Comparison of ENCODE assay signal across 23 cellular contexts in genomic region chr5:141902416-141902815, GRCh38. TPM values are rescaled to one million over a fixed set of nuclear protein-coding genes. Genes with fewer than 3 reads are reported as not detected.
DNase-seq lines count a peak whose midpoint lies in the region; ATAC-seq and TF ChIP-seq lines count a peak whose summit lies in the region.
"Had no signal": no experiment of that assay in that cellular context is flagged by ENCODE, and none has a peak within 500 bp of the region (broad histone marks: within the 10 kb centered on the region; RNA-seq: fewer than 3 reads in every experiment).

No MANE protein-coding gene starts in this region.

- H4K20me1 ChIP-seq in BLaER1 treated with 17β-estradiol and CSF1 and Interleukin-3, amounts not matched to agents 10 nM and 100 nM = no peaks in the 10 kb centered on the region

- no peak overlapping the region; a peak in 1 of 22 replicates for H3K9ac ChIP-seq in BLaER1 treated with 17β-estradiol and CSF1 and Interleukin-3, amounts not matched to agents 10 nM and 100 nM

- H3K9me3 ChIP-seq in BLaER1 treated with 17β-estradiol and CSF1 and Interleukin-3, amounts not matched to agents 10 nM and 100 nM (replicated peaks in 1 of 11) = peaks cover 5 to 15% (median 12%) of the 10 kb centered on the region in 11 experiments; a peak in 16 of 22 replicates
- H3K9me3 ChIP-seq in aorta (ENCODE audit: control insufficient read depth, low read length) = no peaks in the 10 kb centered on the region
- H3K9me3 ChIP-seq: HAP-1 had no signal

- 49 to 53% methylated on average over 3 of the region's 3 CpGs for WGBS in aorta, 2 donors

- H3K27ac ChIP-seq in BLaER1 treated with 17β-estradiol and CSF1 and Interleukin-3, amounts not matched to agents 10 nM and 100 nM = peak overlapping the region in 5 of 11 experiments; percentile 40 to 75 (median 62); a peak in 7 of 22 replicates
- no peak overlapping the region for H3K27ac ChIP-seq in aorta (ENCODE audit: low read depth in 1 of 2, low read length in 2 of 2)
- H3K27ac ChIP-seq: A549, SJSA1 had no signal

- no peaks in the 10 kb centered on the region for H3K36me3 ChIP-seq in BLaER1 treated with 17β-estradiol and CSF1 and Interleukin-3, amounts not matched to agents 10 nM and 100 nM
- no peaks in the 10 kb centered on the region for H3K36me3 ChIP-seq in aorta (ENCODE audit: control insufficient read depth in 1 of 2, insufficient read depth in 2 of 2, low read length in 1 of 2)
- H3K36me3 ChIP-seq: HAP-1, SJSA1 had no signal

- no peak overlapping the region for H3K4me3 ChIP-seq in BLaER1 treated with 17β-estradiol and CSF1 and Interleukin-3, amounts not matched to agents 10 nM and 100 nM
- H3K4me3 ChIP-seq in aorta (ENCODE audit: low read length in 2 of 2) = no peak overlapping the region
- H3K4me3 ChIP-seq: A549, HAP-1, SJSA1 had no signal

- DNase-seq in NCI-H146 treated with DMSO at 0.1 percent for 48 hours (lab: John Stamatoyannopoulos, UW; ENCODE audit: unreplicated experiment) (peak; percentile 40), H4 (ENCODE audit: low spot score) (no peak), HuH-7.5 (ENCODE audit: low spot score) (no peak), aorta (no peak)
- DNase-seq: Caco-2; CD4-positive, CD25-positive, alpha-beta regulatory T cell; DMS 273 treated with DMSO at 0.1 percent for 48 hours; DMS79 treated with DMSO at 0.1 percent for 48 hours; NCI-H1092 treated with DMSO at 0.1 percent for 48 hours; NCI-H1694 treated with DMSO at 0.1 percent for 48 hours; NCI-H2081 treated with DMSO at 0.1 percent for 48 hours; NCI-H2171 treated with DMSO at 0.1 percent for 48 hours; NCI-H446 treated with DMSO at 0.1 percent for 48 hours; NCI-H526 treated with DMSO at 0.1 percent for 48 hours; T-helper 17 cell had no signal

- intact Hi-C loops in aorta (cut with DNase I) = no loop called here

- peak overlapping the region in 6 of 11 experiments; percentile 37 to 68 (median 50); a peak in 10 of 22 replicates for H3K4me2 ChIP-seq in BLaER1 treated with 17β-estradiol and CSF1 and Interleukin-3, amounts not matched to agents 10 nM and 100 nM
- H3K4me2 ChIP-seq: A549 had no signal

- no peaks in the 10 kb centered on the region for H3K9me3 Mint-ChIP-seq in nephron

- peaks cover 3% of the 10 kb centered on the region for H3K27me3 Mint-ChIP-seq in nephron (ENCODE audit: low read depth)

- peaks cover 28% of the 10 kb centered on the region for H3K4me1 Mint-ChIP-seq in nephron
- H3K4me1 Mint-ChIP-seq: B cell had no signal

- ATAC-seq in SK-N-SH treated with all-trans-retinoic acid at 6 μM for 48 hours (no peak; the same call in 2 of the 3 replicates), aorta (ENCODE audit: low FRiP score) (no peak)
- ATAC-seq: T-helper 17 cell had no signal

- H3K4me1 ChIP-seq in BLaER1 treated with 17β-estradiol and CSF1 and Interleukin-3, amounts not matched to agents 10 nM and 100 nM = peaks cover 0 to 56% (median 12%) of the 10 kb centered on the region in 10 experiments; a peak in 12 of 20 replicates
- no peaks in the 10 kb centered on the region for H3K4me1 ChIP-seq in aorta (ENCODE audit: control insufficient read depth in 1 of 2, insufficient read depth in 2 of 2, low read length in 2 of 2)
- H3K4me1 ChIP-seq: A549, Caco-2, HAP-1, SJSA1 had no signal

- H3K27ac Mint-ChIP-seq in nephron = peak overlapping the region in 2 of 3 experiments; percentile 58 to 63
- H3K27ac Mint-ChIP-seq: B cell, T-helper 17 cell had no signal

- no peaks in the 10 kb centered on the region for H3K27me3 ChIP-seq in BLaER1 treated with 17β-estradiol and CSF1 and Interleukin-3, amounts not matched to agents 10 nM and 100 nM
- peaks cover 0 to 1% of the 10 kb centered on the region in 2 donors for H3K27me3 ChIP-seq in aorta (ENCODE audit: control insufficient read depth in 1 of 2, insufficient read depth in 2 of 2, low read length in 1 of 2)

- TF ChIP-seq CTCF in nephron (IDR thresholded peaks at IDR 0.05; ENCODE audit: unreplicated experiment in 3 of 3) = no peak

- H3K36me3 Mint-ChIP-seq in nephron (ENCODE audit: low read depth) = no peaks in the 10 kb centered on the region
- H3K36me3 Mint-ChIP-seq: CD4-positive, CD25-positive, alpha-beta regulatory T cell had no signal

- no peak overlapping the region for H3K4me3 Mint-ChIP-seq in nephron
- H3K4me3 Mint-ChIP-seq: B cell; CD4-positive, CD25-positive, alpha-beta regulatory T cell; T-helper 17 cell had no signal

TF ChIP-seq in SK-N-SH treated with all-trans-retinoic acid at 6 μM for 48 hours, 23 proteins besides CTCF, POLR2A, EP300 and RAD21:
- 0 out of 2 replicates have a peak, but pooled peaks have one; percentile 24 for TF ChIP-seq ZNF70 (CRISPR knock-in tag; IDR thresholded peaks at IDR 0.05)
- TF ChIP-seq POU6F1 (CRISPR knock-in tag; IDR thresholded peaks at IDR 0.05; ENCODE audit: borderline replicate concordance, low read depth) = no peak
- TF ChIP-seq ZNF565 (CRISPR knock-in tag; conservative IDR thresholded peaks at IDR 0.05; ENCODE audit: low read depth) = no peak
TF ChIP-seq in SK-N-SH treated with all-trans-retinoic acid at 6 μM for 48 hours: peak in this region for 1.

RNA-seq across cellular contexts. Expression of gene DELE1, which starts 21.3 kb away (rescaled TPM):
- 37.3 and 57.4 TPM in 2 replicates for total RNA-seq in H4 (2014; rRNA removed; shearing (Covaris generic))
- 100 to 1,000 TPM in 1 of 2 donors, 10 to 100 TPM in 1; 75.5 to 100 TPM for total RNA-seq in aorta
- polyA plus RNA-seq in aorta = 10 to 100 TPM; 25.0 to 79.6 TPM

RNA-seq across cellular contexts. Expression of gene PCDH1, which starts 24.2 kb away (rescaled TPM):
- total RNA-seq in H4 (2014; rRNA removed; shearing (Covaris generic)) = 1.2 and 6.6 TPM in 2 replicates
- total RNA-seq in aorta = 10 to 100 TPM; 29.4 to 41.9 TPM
- polyA plus RNA-seq in aorta = 1 to 10 TPM; 1.4 to 2.5 TPM
- total RNA-seq: B cell, OCI-LY7 had no signal

RNA-seq across cellular contexts. Expression of gene PCDH12, which starts 55.6 kb away (rescaled TPM):
- not detected in 2 replicates for total RNA-seq in H4 (2014; rRNA removed; shearing (Covaris generic))
- total RNA-seq in aorta = 10 to 100 TPM in 1 of 2 donors, 1 to 10 TPM in 1; 8.0 to 10.3 TPM
- under 1 TPM; 0.88 to 0.95 TPM for polyA plus RNA-seq in aorta
- total RNA-seq: B cell; Caco-2; CD4-positive, CD25-positive, alpha-beta regulatory T cell; SJSA1 had no signal
- polyA plus RNA-seq: A549 had no signal
